In genomic region chr4:95018845-95019244, GRCh38 we compare ENCODE assay signal across 16 cellular contexts.
"Had no signal": no experiment of that assay in that cellular context is flagged by ENCODE, and none has a peak within 500 bp of the region (broad histone marks: within the 10 kb centered on the region; RNA-seq: fewer than 3 reads in every experiment).

No MANE protein-coding gene starts in this region.

- FAIRE-seq: TTC549 had no signal

- H3K4me3 ChIP-seq: adrenal gland, gastroesophageal sphincter, heart left ventricle, left ventricle myocardium inferior, ovary, upper lobe of right lung had no signal

- H3K36me3 ChIP-seq: adrenal gland, gastroesophageal sphincter, heart left ventricle, left ventricle myocardium inferior, ovary, upper lobe of right lung had no signal

- H3K27me3 ChIP-seq: adrenal gland, gastroesophageal sphincter, heart left ventricle, ovary, upper lobe of right lung had no signal

- H3K27me3 Mint-ChIP-seq: activated CD4-positive, alpha-beta T cell treated with anti-CD3 and anti-CD28 coated beads for 36 hours; stimulated activated naive B cell treated with anti-CD40 and anti-IgM and Interleukin-4, amounts not matched to agents 10 μg/mL and 1 μg/mL and 100 μg/mL, for 72 hours had no signal

- H3K4me3 Mint-ChIP-seq: activated CD4-positive, alpha-beta T cell treated with anti-CD3 and anti-CD28 coated beads for 36 hours; neural crest cell; stimulated activated naive B cell treated with anti-CD40 and anti-IgM and Interleukin-4, amounts not matched to agents 10 μg/mL and 1 μg/mL and 100 μg/mL, for 72 hours; WTC11 had no signal

- DNase-seq: activated CD4-positive, alpha-beta T cell treated with anti-CD3 and anti-CD28 coated beads for 36 hours; activated CD4-positive, alpha-beta T cell treated with anti-CD3 and anti-CD28 coated beads, Interleukin-2, amount 50 U/mL, for 48 hours; activated gamma-delta T cell treated with Interleukin-2 at 50 U/mL for 16 hours; adrenal gland; effector CD4-positive, alpha-beta T cell; heart left ventricle; left ventricle myocardium inferior; ovary; stimulated activated naive B cell treated with anti-CD40 and anti-IgM and Interleukin-4, amounts not matched to agents 10 μg/mL and 1 μg/mL and 100 μg/mL, for 72 hours; upper lobe of right lung had no signal

- H3K9me3 ChIP-seq: adrenal gland, gastroesophageal sphincter, heart left ventricle, left ventricle myocardium inferior, ovary, upper lobe of right lung had no signal

- H3K27ac Mint-ChIP-seq: activated CD4-positive, alpha-beta T cell treated with anti-CD3 and anti-CD28 coated beads for 36 hours; activated naive CD4-positive, alpha-beta T cell treated with anti-CD3 and anti-CD28 coated beads, Interleukin-2, amount 50 U/mL, for 72 hours; stimulated activated naive B cell treated with anti-CD40 and anti-IgM and Interleukin-4, amounts not matched to agents 10 μg/mL and 1 μg/mL and 100 μg/mL, for 72 hours; WTC11 had no signal

- ATAC-seq: activated CD4-positive, alpha-beta T cell treated with anti-CD3 and anti-CD28 coated beads for 36 hours; activated naive CD4-positive, alpha-beta T cell treated with anti-CD3 and anti-CD28 coated beads, Interleukin-2, amount 50 U/mL, for 72 hours; esophagus mucosa; gastroesophageal sphincter; heart left ventricle; stimulated activated naive B cell treated with anti-CD40 and anti-IgM and Interleukin-4, amounts not matched to agents 10 μg/mL and 1 μg/mL and 100 μg/mL, for 72 hours; upper lobe of right lung; WTC11 had no signal

- H3K4me1 Mint-ChIP-seq: activated CD4-positive, alpha-beta T cell treated with anti-CD3 and anti-CD28 coated beads for 36 hours; stimulated activated naive B cell treated with anti-CD40 and anti-IgM and Interleukin-4, amounts not matched to agents 10 μg/mL and 1 μg/mL and 100 μg/mL, for 72 hours; WTC11 had no signal

- H3K4me1 ChIP-seq: adrenal gland, heart left ventricle, left ventricle myocardium inferior, upper lobe of right lung had no signal

- H3K9me3 Mint-ChIP-seq: activated naive CD4-positive, alpha-beta T cell treated with anti-CD3 and anti-CD28 coated beads, Interleukin-2, amount 50 U/mL, for 72 hours; neural crest cell; stimulated activated naive B cell treated with anti-CD40 and anti-IgM and Interleukin-4, amounts not matched to agents 10 μg/mL and 1 μg/mL and 100 μg/mL, for 72 hours; WTC11 had no signal

- H3K36me3 Mint-ChIP-seq: activated naive CD4-positive, alpha-beta T cell treated with anti-CD3 and anti-CD28 coated beads, Interleukin-2, amount 50 U/mL, for 72 hours; stimulated activated naive B cell treated with anti-CD40 and anti-IgM and Interleukin-4, amounts not matched to agents 10 μg/mL and 1 μg/mL and 100 μg/mL, for 72 hours; WTC11 had no signal

- H3K27ac ChIP-seq: adrenal gland, gastroesophageal sphincter, heart left ventricle, left ventricle myocardium inferior, ovary, upper lobe of right lung had no signal
